Comparison of ENCODE assay signal across 17 cellular contexts in the genomic region with DNA sequence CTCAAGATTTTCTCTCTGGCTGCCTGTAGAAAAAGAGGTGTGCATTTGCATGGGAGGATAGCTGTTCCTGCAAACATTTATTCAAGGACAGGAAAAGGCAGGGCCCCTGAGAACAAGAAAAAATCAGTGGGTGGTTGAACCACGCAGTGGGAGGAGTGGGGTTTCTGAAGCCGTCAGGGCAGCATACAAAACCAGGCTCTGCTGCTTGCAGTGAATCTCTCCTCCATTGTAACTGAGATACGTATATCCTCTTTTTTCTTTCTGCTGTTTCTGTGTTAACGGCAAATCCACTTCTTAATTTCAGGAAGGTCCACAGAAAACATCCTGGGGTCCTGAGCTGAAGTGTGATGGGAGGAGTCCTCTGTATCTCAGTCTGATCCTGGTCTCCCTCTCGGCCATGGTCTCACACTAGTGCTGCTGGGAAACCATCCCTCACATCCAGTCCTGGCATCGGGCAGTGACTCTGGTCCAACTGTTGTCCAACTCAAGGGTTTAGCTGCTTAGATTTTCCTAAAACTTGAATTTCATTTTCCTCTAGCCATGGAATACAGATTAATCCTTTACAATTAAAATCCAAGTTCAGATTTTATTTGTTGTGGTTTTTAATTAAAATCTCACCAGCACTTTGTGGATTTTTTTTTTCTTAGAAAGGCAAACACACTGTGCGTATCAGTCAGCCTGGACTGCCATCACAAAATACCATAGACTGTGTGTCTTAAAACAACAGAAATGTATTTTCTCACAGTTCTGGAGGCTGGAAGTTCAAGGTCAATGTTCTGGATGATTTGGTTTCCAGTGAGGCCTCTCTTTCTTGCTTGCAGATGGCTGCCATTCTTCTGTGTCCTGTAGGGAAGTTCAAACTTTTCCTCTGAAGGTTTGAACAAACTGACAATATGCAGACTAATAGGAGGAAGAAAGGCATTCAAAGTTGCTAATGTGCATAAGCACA. TPM values are rescaled to one million over a fixed set of nuclear protein-coding genes. Genes with fewer than 3 reads are reported as not detected.
A peak's percentile ranks its signal among the peaks of the same experiment; 100 is the strongest.
DNase-seq lines count a peak whose midpoint lies in the region; ATAC-seq and TF ChIP-seq lines count a peak whose summit lies in the region.
"Had no signal": no experiment of that assay in that cellular context is flagged by ENCODE, and none has a peak within 500 bp of the region (broad histone marks: within the 10 kb centered on the region; RNA-seq: fewer than 3 reads in every experiment).

No MANE protein-coding gene starts in this region.

- peaks cover 17 to 24% of the 10 kb centered on the region in 2 donors for H3K4me1 ChIP-seq in neuronal stem cell (ENCODE audit: control insufficient read depth in 2 of 2, insufficient read depth in 1 of 2, low read depth in 1 of 2, low read length in 2 of 2)
- H3K4me1 ChIP-seq: SJSA1 had no signal

- no peak overlapping the region for H4K91ac ChIP-seq in neuronal stem cell (ENCODE audit: low read depth, low read length, poor library complexity)

- H2BK15ac ChIP-seq in neuronal stem cell (ENCODE audit: low read length): no peak overlapping the region

- no peak overlapping the region for H4K8ac ChIP-seq in neuronal stem cell (ENCODE audit: low read depth, low read length)

- H3K18ac ChIP-seq in neuronal stem cell (ENCODE audit: low read length): no peak overlapping the region

- no peak overlapping the region for H2BK5ac ChIP-seq in neuronal stem cell (ENCODE audit: low read length)

- no peaks in the 10 kb centered on the region for H3K9me3 Mint-ChIP-seq in T-helper 2 cell treated with Interferon-gamma antibody and Interleukin-4, amounts not matched to agents 5 μg/mL and 100 μg/mL, for 36 hours
- H3K9me3 Mint-ChIP-seq: activated naive CD4-positive, alpha-beta T cell treated with anti-CD3 and anti-CD28 coated beads, Interleukin-2, amount 50 U/mL, for 72 hours had no signal

- H3K4me3 Mint-ChIP-seq in T-helper 2 cell treated with Interferon-gamma antibody and Interleukin-4, amounts not matched to agents 5 μg/mL and 100 μg/mL, for 36 hours: no peak overlapping the region
- H3K4me3 Mint-ChIP-seq: activated CD8-positive, alpha-beta memory T cell treated with anti-CD3 and anti-CD28 coated beads, Interleukin-2, amount 10 ng/mL, durations not matched to agents 7 days and 5 days had no signal

- DNase-seq in NCI-H2081 treated with DMSO at 0.1 percent for 48 hours (lab: John Stamatoyannopoulos, UW): peak; percentile 9
- peak; percentile 52 for DNase-seq in ecto neural progenitor cell (ENCODE audit: low spot score)
- no peak for DNase-seq in neuronal stem cell (ENCODE audit: low spot score)
- no peak for DNase-seq in GM20000 (ENCODE audit: low spot score)
- no peak for DNase-seq in T-helper 2 cell treated with Interferon-gamma antibody and Interleukin-4, amounts not matched to agents 5 μg/mL and 100 μg/mL, for 36 hours (ENCODE audit: low spot score)
- DNase-seq in mesenteric fat pad (ENCODE audit: low spot score): no peak
- no peak for DNase-seq in RPMI8226
- DNase-seq: activated CD8-positive, alpha-beta memory T cell treated with anti-CD3 and anti-CD28 coated beads, Interleukin-2, amount 10 ng/mL, durations not matched to agents 7 days and 5 days; NCI-H1105; right cardiac atrium; stimulated activated naive CD8-positive, alpha-beta T cell treated with anti-CD3 and anti-CD28 coated beads, Interleukin-15, Interleukin-2, amounts not matched to agents 100 U/mL and 50 U/mL, for 24 hours had no signal

- H2AFZ ChIP-seq in neuronal stem cell (ENCODE audit: low read length): peak overlapping the region; percentile 83

- H3K79me1 ChIP-seq in neuronal stem cell (ENCODE audit: low read depth, low read length): no peaks in the 10 kb centered on the region

- WGBS in neuronal stem cell (ENCODE audit: extremely low coverage in 2 of 2, insufficient read length in 2 of 2, insufficient replicate concordance in 1 of 2), 2 donors: no CpG with 5 or more reads among the region's 7 CpGs

- no peaks in the 10 kb centered on the region for H3K36me3 Mint-ChIP-seq in T-helper 2 cell treated with Interferon-gamma antibody and Interleukin-4, amounts not matched to agents 5 μg/mL and 100 μg/mL, for 36 hours (ENCODE audit: low read depth)
- H3K36me3 Mint-ChIP-seq: activated CD8-positive, alpha-beta memory T cell treated with anti-CD3 and anti-CD28 coated beads, Interleukin-2, amount 10 ng/mL, durations not matched to agents 7 days and 5 days; activated naive CD4-positive, alpha-beta T cell treated with anti-CD3 and anti-CD28 coated beads, Interleukin-2, amount 50 U/mL, for 72 hours; CD4-positive, CD25-positive, alpha-beta regulatory T cell had no signal

- H2AK5ac ChIP-seq in neuronal stem cell (ENCODE audit: low read depth, low read length): no peak overlapping the region

- peak overlapping the region in 1 of 2 donors; percentile 25 for H3K4me3 ChIP-seq in neuronal stem cell (ENCODE audit: low read length in 2 of 2)
- H3K4me3 ChIP-seq: SJSA1 had no signal

- H3K27me3 ChIP-seq in neuronal stem cell (ENCODE audit: control insufficient read depth in 3 of 3, insufficient read depth in 3 of 3, low read depth in 1 of 3, low read length in 3 of 3): no peaks in the 10 kb centered on the region

- H3K9ac ChIP-seq in neuronal stem cell (ENCODE audit: low read depth, low read length, poor library complexity): peak overlapping the region; percentile 25

- H3K23ac ChIP-seq in neuronal stem cell (ENCODE audit: low read depth, low read length, poor library complexity): no peak overlapping the region

- no peak overlapping the region for H3K4me2 ChIP-seq in neuronal stem cell (ENCODE audit: insufficient read depth, low read length, poor library complexity, severe bottlenecking)

- H3K27me3 Mint-ChIP-seq in T-helper 2 cell treated with Interferon-gamma antibody and Interleukin-4, amounts not matched to agents 5 μg/mL and 100 μg/mL, for 36 hours (ENCODE audit: low read depth): peaks cover 6% of the 10 kb centered on the region
- H3K27me3 Mint-ChIP-seq: CD4-positive, CD25-positive, alpha-beta regulatory T cell had no signal

- no peak overlapping the region for H3K4ac ChIP-seq in neuronal stem cell (ENCODE audit: low read length)

- no peak overlapping the region for H2BK120ac ChIP-seq in neuronal stem cell (ENCODE audit: low read depth, low read length)

- H3K9me3 ChIP-seq in neuronal stem cell (replicated peaks in 1 of 2; ENCODE audit: control insufficient read depth in 2 of 2, insufficient read depth in 1 of 2, low read depth in 1 of 2, low read length in 2 of 2): no peaks in the 10 kb centered on the region
- H3K9me3 ChIP-seq: SJSA1 had no signal

- peak; percentile 41 for ATAC-seq in GM19025 (IDR thresholded peaks at IDR 0.05; ENCODE audit: low read depth, unreplicated experiment)
- ATAC-seq: activated CD8-positive, alpha-beta memory T cell treated with anti-CD3 and anti-CD28 coated beads, Interleukin-2, amount 10 ng/mL, durations not matched to agents 7 days and 5 days; naive thymus-derived CD4-positive, alpha-beta T cell; right cardiac atrium; stimulated activated naive CD8-positive, alpha-beta T cell treated with anti-CD3 and anti-CD28 coated beads, Interleukin-15, Interleukin-2, amounts not matched to agents 100 U/mL and 50 U/mL, for 24 hours had no signal

- H3K27ac ChIP-seq in neuronal stem cell (replicated peaks; ENCODE audit: low read length): no peak overlapping the region
- H3K27ac ChIP-seq: SJSA1 had no signal

- H3K14ac ChIP-seq in neuronal stem cell (ENCODE audit: low read length): no peak overlapping the region

- no peak for TF ChIP-seq CTCF in GM20000 (IDR thresholded peaks at IDR 0.05; ENCODE audit: extremely low read depth, missing control alignments)

- H2BK12ac ChIP-seq in neuronal stem cell (ENCODE audit: low read length): no peak overlapping the region

- H3K36me3 ChIP-seq in neuronal stem cell (replicated peaks in 1 of 2; ENCODE audit: control insufficient read depth in 2 of 2, insufficient read depth in 2 of 2, low read length in 2 of 2): no peaks in the 10 kb centered on the region
- H3K36me3 ChIP-seq: SJSA1 had no signal

- no peak overlapping the region for H3K27ac Mint-ChIP-seq in T-helper 2 cell treated with Interferon-gamma antibody and Interleukin-4, amounts not matched to agents 5 μg/mL and 100 μg/mL, for 36 hours
- H3K27ac Mint-ChIP-seq: activated CD8-positive, alpha-beta memory T cell treated with anti-CD3 and anti-CD28 coated beads, Interleukin-2, amount 10 ng/mL, durations not matched to agents 7 days and 5 days; CD4-positive, CD25-positive, alpha-beta regulatory T cell had no signal

- H3K4me1 Mint-ChIP-seq in T-helper 2 cell treated with Interferon-gamma antibody and Interleukin-4, amounts not matched to agents 5 μg/mL and 100 μg/mL, for 36 hours (ENCODE audit: low read depth): no peaks in the 10 kb centered on the region

RNA-seq across cellular contexts. Expression of a gene that starts 26.9 kb away (rescaled TPM):
- polyA plus RNA-seq in neuronal stem cell (2013, experiment 1 of 2): 0.14 TPM
- 0.08 TPM for polyA plus RNA-seq in neuronal stem cell (2013, experiment 2 of 2)
- 0.13 TPM for total RNA-seq in mesenteric fat pad
- total RNA-seq: activated CD8-positive, alpha-beta memory T cell treated with anti-CD3 and anti-CD28 coated beads, Interleukin-2, amount 10 ng/mL, durations not matched to agents 7 days and 5 days; activated naive CD4-positive, alpha-beta T cell treated with anti-CD3 and anti-CD28 coated beads, Interleukin-2, amount 50 U/mL, for 72 hours; CD4-positive, CD25-positive, alpha-beta regulatory T cell; fibroblast of villous mesenchyme; naive thymus-derived CD4-positive, alpha-beta T cell had no signal
- polyA plus RNA-seq: CD4-positive, CD25-positive, alpha-beta regulatory T cell; naive thymus-derived CD4-positive, alpha-beta T cell had no signal

Comparison
In these comparisons a context has a peak if more than half of its experiments do, and no peak if none do; other contexts are left out.
1. DNase-seq: peak in NCI-H2081 treated with DMSO at 0.1 percent for 48 hours (single experiment) and ecto neural progenitor cell (single experiment); none in neuronal stem cell (single experiment), GM20000 (single experiment), T-helper 2 cell treated with Interferon-gamma antibody and Interleukin-4, amounts not matched to agents 5 μg/mL and 100 μg/mL, for 36 hours (single experiment), mesenteric fat pad (single experiment) and RPMI8226 (single experiment).